In genomic region chrX:47143894-47144625, GRCh38 we compare ENCODE assay signal across 8 cellular contexts. TPM values are rescaled to one million over a fixed set of nuclear protein-coding genes. Genes with fewer than 3 reads are reported as not detected.
A peak's percentile ranks its signal among the peaks of the same experiment; 100 is the strongest.
DNase-seq lines count a peak whose midpoint lies in the region; ATAC-seq, FAIRE-seq and TF ChIP-seq lines count a peak whose summit lies in the region.

No MANE protein-coding gene starts in this region.

- peak overlapping the region; percentile 90 to 97 for H3K27ac ChIP-seq in A549
- H3K27ac ChIP-seq in OCI-LY7 (ENCODE audit: low read depth, low read length, poor library complexity, severe bottlenecking), result peak overlapping the region; percentile 93

- POLR2A ChIA-PET in A549 (lab: Yijun Ruan, JAX), result interaction anchor here (0.6 to 3.1 kb wide), 5 partner anchors 10 to 74 kb away, joined by 3 to 17 read pairs (median 9); partner anchors contain the start of gene CDK16
- POLR2A ChIA-PET in OCI-LY7 (lab: Charles Lee), result interaction anchor here (0.9 to 3.3 kb wide), 5 partner anchors 9 to 47 kb away, joined by 3 to 12 read pairs (median 7); no protein-coding TSS in a partner anchor

- H3K9me3 ChIP-seq in A549 (no peaks in the 10 kb centered on the region), OCI-LY7 (ENCODE audit: low read length) (no peaks in the 10 kb centered on the region)

- TF ChIP-seq EP300 in A549 (IDR thresholded peaks at IDR 0.05), result no peak

- TSS peak; percentile 74 for BruUV-seq in OCI-LY7 (replicated peaks; lab: Mats Ljungman, UMichigan)

- ATAC-seq in A549 (peak; percentile 13 to 45; a peak in 4 of 6 replicates), HG02938 (IDR thresholded peaks at IDR 0.05; ENCODE audit: unreplicated experiment) (peak; percentile 19)
- ATAC-seq in central memory CD8-positive, alpha-beta T cell (replicated peaks; ENCODE audit: extremely low read depth, poor library complexity, severe bottlenecking), result no peak

- H3K4me1 ChIP-seq in A549, result peaks cover 17% of the 10 kb centered on the region
- H3K4me1 ChIP-seq in OCI-LY7 (ENCODE audit: insufficient read depth, low read length, poor library complexity, severe bottlenecking), result peaks cover 20% of the 10 kb centered on the region

- CTCF ChIA-PET in A549 (lab: Yijun Ruan, JAX) (interaction anchor here (0.8 to 1.4 kb wide), 5 partner anchors 9 to 56 kb away, joined by 3 to 10 read pairs (median 3); no protein-coding TSS in a partner anchor), OCI-LY7 (lab: Charles Lee; ENCODE audit: unreplicated experiment) (no interaction called here)

- H3K79me2 ChIP-seq in OCI-LY7 (ENCODE audit: insufficient read depth, low read depth, low read length), result peaks cover 55% of the 10 kb centered on the region

- WGBS in A549 (ENCODE audit: missing lambda C conversion rate), result 2% methylated on average over 28 of the region's 46 CpGs

- no peaks in the 10 kb centered on the region for H3K9me2 ChIP-seq in OCI-LY7 (ENCODE audit: insufficient read depth, low read length)

- TF ChIP-seq POLR2A in A549 (IDR thresholded peaks at IDR 0.05; ENCODE audit: low read length), result no peak

- FAIRE-seq in A549 (lab: Jason Lieb, UNC), result peak; percentile 51

- intact Hi-C loops in OCI-LY7 (cut with micrococcal nuclease; ENCODE audit: unreplicated experiment), result loop anchor here (2.0 kb wide), 1 partner anchor 89 kb away; the partner anchor contains the start of gene USP11

- H3K9me3 Mint-ChIP-seq in central memory CD8-positive, alpha-beta T cell, result no peaks in the 10 kb centered on the region

- no peaks in the 10 kb centered on the region for H3K27me3 Mint-ChIP-seq in central memory CD8-positive, alpha-beta T cell

- DNase-seq in A549 (ENCODE audit: low read depth in 1 of 2, low spot score in 1 of 2), result peak in 1 of 2 experiments; percentile 61
- DNase-seq in GM06990 (ENCODE audit: extremely low read depth, insufficient read length), result no peak
- no peak for DNase-seq in OCI-LY7 (ENCODE audit: low spot score)
- DNase-seq in central memory CD8-positive, alpha-beta T cell (ENCODE audit: low spot score in 2 of 2), result no peak
- peak; percentile 1 for DNase-seq in kidney glomerular epithelial cell (lab: John Stamatoyannopoulos, UW)
- DNase-seq in stimulated activated CD8-positive, alpha-beta memory T cell treated with anti-CD3 and anti-CD28 coated beads, Interleukin-4, amount 100 ng/mL, for 48 hours, result peak; percentile 40
- DNase-seq in SW 1271 (lab: John Stamatoyannopoulos, UW), result no peak

- TF ChIP-seq CTCF in A549 (IDR thresholded peaks at IDR 0.05) (no peak), GM06990 (IDR thresholded peaks at IDR 0.05; ENCODE audit: insufficient read depth, low read length, poor library complexity, severe bottlenecking) (no peak), OCI-LY7 (conservative IDR thresholded peaks at IDR 0.05; ENCODE audit: low read length) (no peak)

- H2AFZ ChIP-seq in OCI-LY7 (ENCODE audit: low read length), result 0 out of 2 replicates have a peak overlapping the region, but pooled peaks have one; percentile 15

- H4K20me1 ChIP-seq in OCI-LY7 (ENCODE audit: insufficient read depth, low read length), result 0 out of 2 replicates have a peak, but pooled peaks cover 10% of the 10 kb centered on the region

- TF ChIP-seq RAD21 in A549 (conservative IDR thresholded peaks at IDR 0.05 in 1 of 2, IDR thresholded peaks at IDR 0.05 in 1 of 2), result no peak

- H3K36me3 ChIP-seq in GM06990 (ENCODE audit: control insufficient read depth, insufficient read depth, low read length) (no peaks in the 10 kb centered on the region), OCI-LY7 (ENCODE audit: insufficient read depth, low read length) (peaks cover 40% of the 10 kb centered on the region)

- no peaks in the 10 kb centered on the region for H3K27me3 ChIP-seq in GM06990 (replicated peaks; ENCODE audit: control insufficient read depth, insufficient read depth, low read length)

- peak overlapping the region; percentile 79 for H3K4me3 ChIP-seq in A549
- peak overlapping the region; percentile 75 for H3K4me3 ChIP-seq in GM06990 (replicated peaks; ENCODE audit: low read depth, low read length)
- H3K4me3 ChIP-seq in OCI-LY7 (ENCODE audit: low read depth, low read length, poor library complexity, severe bottlenecking), result peak overlapping the region; percentile 95

- peaks cover 28% of the 10 kb centered on the region for H3K36me3 Mint-ChIP-seq in central memory CD8-positive, alpha-beta T cell (ENCODE audit: insufficient read depth)

- H3K4me1 Mint-ChIP-seq in central memory CD8-positive, alpha-beta T cell, result peaks cover 31% of the 10 kb centered on the region

- peak overlapping the region; percentile 99 for H3K4me3 Mint-ChIP-seq in central memory CD8-positive, alpha-beta T cell

- H3K4me2 ChIP-seq in A549, result peak overlapping the region; percentile 89
- H3K4me2 ChIP-seq in OCI-LY7 (ENCODE audit: low read length), result peak overlapping the region; percentile 91

- H3K27ac Mint-ChIP-seq in central memory CD8-positive, alpha-beta T cell (ENCODE audit: low read depth), result peak overlapping the region; percentile 98

TF ChIP-seq in A549, 52 proteins besides CTCF, POLR2A, EP300 and RAD21:
- TF ChIP-seq CEBPB (IDR thresholded peaks at IDR 0.05), result no peak
- 0 out of 3 replicates have a peak, but pooled peaks have one; percentile 10 for TF ChIP-seq BCL3 (IDR thresholded peaks at IDR 0.05)
TF ChIP-seq in A549: peak in this region for 1.

RNA-seq across cellular contexts. Expression of gene NDUFB11, which starts 0.4 kb away (rescaled TPM):
- polyA plus RNA-seq in A549 (2011; rRNA removed) (84.5 and 101 TPM in 2 replicates), A549 (2017; fragmentation: RNase III; extraction: RNeasy Plus Mini Kit Qiagen cat#74134 plus additional on column Dnase treatment) (139 to 147 TPM (median 145 TPM) in 3 replicates)
- polyA plus RNA-seq in A549 (2012; cell fraction: cytosol; rRNA removed), result 174 and 203 TPM in 2 replicates
- polyA plus RNA-seq in A549 (2012; cell fraction: nucleus; rRNA removed), result 101 and 116 TPM in 2 replicates
- 77.5 and 105 TPM in 2 replicates for polyA minus RNA-seq in A549 (2011; rRNA and poly(A)+ RNA removed)
- total RNA-seq in OCI-LY7 (2014; rRNA removed; shearing (Covaris generic)), result 139 TPM in 2 replicates
- 76.8 and 78.1 TPM in 2 replicates for total RNA-seq in OCI-LY7 (2022)

RNA-seq across cellular contexts. Expression of gene RBM10, which starts 1.0 kb away (rescaled TPM):
- polyA plus RNA-seq in A549 (2011; rRNA removed) (16.4 and 21.1 TPM in 2 replicates), A549 (2017; fragmentation: RNase III; extraction: RNeasy Plus Mini Kit Qiagen cat#74134 plus additional on column Dnase treatment) (29.8 to 35.2 TPM (median 33.0 TPM) in 3 replicates)
- polyA plus RNA-seq in A549 (2012; cell fraction: cytosol; rRNA removed), result 44.2 and 54.6 TPM in 2 replicates
- polyA plus RNA-seq in A549 (2012; cell fraction: nucleus; rRNA removed), result 78.7 and 100 TPM in 2 replicates
- 24.2 and 34.9 TPM in 2 replicates for polyA minus RNA-seq in A549 (2011; rRNA and poly(A)+ RNA removed)
- total RNA-seq in OCI-LY7 (2014; rRNA removed; shearing (Covaris generic)), result 40.1 and 45.6 TPM in 2 replicates
- 44.9 and 46.6 TPM in 2 replicates for total RNA-seq in OCI-LY7 (2022)

RNA-seq across cellular contexts. Expression of gene UBA1, which starts 49.6 kb away (rescaled TPM):
- polyA plus RNA-seq in A549 (2011; rRNA removed), result 160 and 192 TPM in 2 replicates
- 266 and 294 TPM in 2 replicates for polyA plus RNA-seq in A549 (2012; cell fraction: cytosol; rRNA removed)
- polyA plus RNA-seq in A549 (2012; cell fraction: nucleus; rRNA removed), result 588 and 645 TPM in 2 replicates
- polyA plus RNA-seq in A549 (2017; fragmentation: RNase III; extraction: RNeasy Plus Mini Kit Qiagen cat#74134 plus additional on column Dnase treatment), result 188 to 196 TPM (median 192 TPM) in 3 replicates
- polyA minus RNA-seq in A549 (2011; rRNA and poly(A)+ RNA removed), result 293 and 297 TPM in 2 replicates
- 137 and 169 TPM in 2 replicates for total RNA-seq in OCI-LY7 (2014; rRNA removed; shearing (Covaris generic))
- total RNA-seq in OCI-LY7 (2022), result 294 and 296 TPM in 2 replicates

Comparison
In these comparisons a context has a peak if more than half of its experiments do, and no peak if none do; other contexts are left out.
1. DNase-seq: peak in kidney glomerular epithelial cell (single experiment) and stimulated activated CD8-positive, alpha-beta memory T cell treated with anti-CD3 and anti-CD28 coated beads, Interleukin-4, amount 100 ng/mL, for 48 hours (single experiment); none in GM06990 (single experiment), OCI-LY7 (single experiment), central memory CD8-positive, alpha-beta T cell (0 of 2) and SW 1271 (0 of 2).
2. Peak in every context shown above with its lines, with median percentiles within 50 percentile points of each other: H3K4me3 ChIP-seq.